ENCODE assay signal across 18 cellular contexts in the genomic region with DNA sequence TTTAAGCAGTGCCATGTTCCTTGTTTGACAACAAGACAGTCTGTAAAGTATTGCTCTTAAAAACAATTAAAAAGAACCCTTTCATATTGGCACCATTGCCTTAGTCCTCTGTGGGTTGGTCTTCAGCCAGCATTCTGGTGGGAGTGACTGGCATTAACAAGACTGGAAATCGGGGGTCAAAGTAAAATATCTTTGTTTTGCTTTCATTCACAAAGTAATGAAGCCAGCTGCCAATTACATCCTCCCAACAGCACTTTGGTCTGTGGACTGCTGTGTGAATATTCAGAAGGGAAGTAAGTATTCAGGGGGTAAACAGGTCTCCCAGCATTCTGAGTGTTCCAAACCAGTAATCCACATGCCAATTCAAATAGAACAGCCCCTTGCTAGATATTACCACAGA. TPM values are rescaled to one million over a fixed set of nuclear protein-coding genes. Genes with fewer than 3 reads are reported as not detected.
DNase-seq lines count a peak whose midpoint lies in the region; ATAC-seq, FAIRE-seq and TF ChIP-seq lines count a peak whose summit lies in the region.
"Had no signal": no experiment of that assay in that cellular context is flagged by ENCODE, and none has a peak within 500 bp of the region (broad histone marks: within the 10 kb centered on the region; RNA-seq: fewer than 3 reads in every experiment).

No MANE protein-coding gene starts in this region.

- no peak overlapping the region for H3K27ac Mint-ChIP-seq in activated CD8-positive, alpha-beta T cell treated with anti-CD3 and anti-CD28 coated beads, Interleukin-2, amount 10 ng/mL, durations not matched to agents 7 days and 5 days
- H3K27ac Mint-ChIP-seq: CD4-positive, alpha-beta memory T cell had no signal

- no peaks in the 10 kb centered on the region for H3K9me1 ChIP-seq in K562 (ENCODE audit: control insufficient read depth, insufficient read depth, low read length)

- H3K4me3 ChIP-seq in K562 (no peak overlapping the region), neutrophil (ENCODE audit: low read depth in 1 of 2, low read length in 1 of 2) (no peak overlapping the region), right cardiac atrium (ENCODE audit: low read length) (no peak overlapping the region)
- H3K4me3 ChIP-seq: GM23248 had no signal

- no peaks in the 10 kb centered on the region for H4K20me1 ChIP-seq in K562 (replicated peaks; ENCODE audit: control insufficient read depth, insufficient read depth, low read length)

- CTCF ChIA-PET in K562 (lab: Yijun Ruan, JAX; ENCODE audit: low intra/inter-chr PET ratio) = no interaction called here
- CTCF ChIA-PET in activated CD8-positive, alpha-beta T cell treated with anti-CD3 and anti-CD28 coated beads, Interleukin-2, amount 10 ng/mL, durations not matched to agents 7 days and 5 days (lab: Charles Lee) = interaction anchor here (0.7 to 1.7 kb wide), 3 partner anchors 7 to 21 kb away, joined by 3 to 4 read pairs (median 3); no protein-coding TSS in a partner anchor

- TF ChIP-seq EP300 in K562 (IDR thresholded peaks at IDR 0.05; ENCODE audit: low read length) = no peak

- 13% methylated on average over 1 of the region's 1 CpG for WGBS in K562 (ENCODE audit: insufficient coverage, low coverage, missing lambda C conversion rate)
- WGBS in right cardiac atrium = 51% methylated on average over 1 of the region's 1 CpG

- TF ChIP-seq CTCF in K562 (IDR thresholded peaks at IDR 0.05 in 2 of 3, conservative IDR thresholded peaks at IDR 0.05 in 1 of 3; ENCODE audit: insufficient read depth in 2 of 3, low read depth in 1 of 3, low read length in 3 of 3) (no peak), neutrophil (IDR thresholded peaks at IDR 0.05) (no peak)

- no peaks in the 10 kb centered on the region for H3K79me2 ChIP-seq in K562 (ENCODE audit: control insufficient read depth, insufficient read depth, low read length)

- intact Hi-C loops in K562 (cut with micrococcal nuclease) = no loop called here
- intact Hi-C loops in right cardiac atrium (cut with DNase I) = no loop called here

- no peak overlapping the region for H3K9ac ChIP-seq in K562 (ENCODE audit: insufficient read depth in 1 of 2, low read depth in 2 of 2, low read length in 2 of 2)
- H3K9ac ChIP-seq: GM23248 had no signal

- peak overlapping the region; percentile 54; the same call in 1 of the 2 replicates for H2AFZ ChIP-seq in K562 (ENCODE audit: low read depth, low read length)
- H2AFZ ChIP-seq: GM23248 had no signal

- peak; percentile 3 for DNase-seq in activated CD8-positive, alpha-beta memory T cell treated with anti-CD3 and anti-CD28 coated beads for 24 hours
- no peak for DNase-seq in activated CD8-positive, alpha-beta memory T cell treated with anti-CD3 and anti-CD28 coated beads, Interleukin-2, amount 50 U/mL, for 4 hours
- DNase-seq in K562 (ENCODE audit: extremely low read depth in 1 of 4, low spot score in 3 of 4) (no peak), right cardiac atrium (no peak)
- no peak for DNase-seq in activated CD8-positive, alpha-beta T cell treated with anti-CD3 and anti-CD28 coated beads, Interleukin-2, amount 10 ng/mL, durations not matched to agents 7 days and 5 days
- DNase-seq: CD4-positive, alpha-beta memory T cell; COR-L47; DND-41; GDM1; GM23248; H7; KBM-7 had no signal

- H3K4me3 Mint-ChIP-seq in activated CD8-positive, alpha-beta T cell treated with anti-CD3 and anti-CD28 coated beads, Interleukin-2, amount 10 ng/mL, durations not matched to agents 7 days and 5 days = no peak overlapping the region
- H3K4me3 Mint-ChIP-seq: CD4-positive, alpha-beta memory T cell had no signal

- no peak overlapping the region for H3K4me2 ChIP-seq in K562 (ENCODE audit: insufficient read depth, low read length)

- no peaks in the 10 kb centered on the region for H3K9me3 Mint-ChIP-seq in activated CD8-positive, alpha-beta T cell treated with anti-CD3 and anti-CD28 coated beads, Interleukin-2, amount 10 ng/mL, durations not matched to agents 7 days and 5 days (ENCODE audit: insufficient read depth)
- H3K9me3 Mint-ChIP-seq: CD4-positive, alpha-beta memory T cell had no signal

- no peaks in the 10 kb centered on the region for H3K27me3 ChIP-seq in K562 (ENCODE audit: control insufficient read depth in 2 of 2, insufficient read depth in 2 of 2, low read length in 2 of 2)
- no peaks in the 10 kb centered on the region for H3K27me3 ChIP-seq in neutrophil
- H3K27me3 ChIP-seq in right cardiac atrium (ENCODE audit: control insufficient read depth, insufficient read depth) = no peaks in the 10 kb centered on the region

- ATAC-seq in K562 (no peak), right cardiac atrium (no peak), GM21619 (IDR thresholded peaks at IDR 0.05; ENCODE audit: unreplicated experiment) (no peak), GM21390 (IDR thresholded peaks at IDR 0.05; ENCODE audit: unreplicated experiment) (no peak)
- no peak for ATAC-seq in activated CD8-positive, alpha-beta T cell treated with anti-CD3 and anti-CD28 coated beads, Interleukin-2, amount 10 ng/mL, durations not matched to agents 7 days and 5 days

- H3K9me3 ChIP-seq in K562 (replicated peaks; ENCODE audit: control insufficient read depth, insufficient read depth, low read depth, low read length) (no peaks in the 10 kb centered on the region), neutrophil (no peaks in the 10 kb centered on the region), right cardiac atrium (ENCODE audit: control insufficient read depth, low read length) (no peaks in the 10 kb centered on the region)

- in situ Hi-C loops in K562 (cut with MboI) = no loop called here

- no peak for TF ChIP-seq POLR2A in K562 (conservative IDR thresholded peaks at IDR 0.05)

- no peak for FAIRE-seq in K562 (lab: Jason Lieb, UNC)
- FAIRE-seq: GM12892 had no signal

- H3K4me1 Mint-ChIP-seq in activated CD8-positive, alpha-beta T cell treated with anti-CD3 and anti-CD28 coated beads, Interleukin-2, amount 10 ng/mL, durations not matched to agents 7 days and 5 days (ENCODE audit: low read depth) = no peaks in the 10 kb centered on the region
- H3K4me1 Mint-ChIP-seq: CD4-positive, alpha-beta memory T cell had no signal

- TF ChIP-seq RAD21 in K562 (CRISPR knock-in tag; conservative IDR thresholded peaks at IDR 0.05 in 1 of 2, IDR thresholded peaks at IDR 0.05 in 1 of 2) = no peak

- no TSS peak for BruUV-seq in K562 (replicated peaks; lab: Mats Ljungman, UMichigan)

- no peaks in the 10 kb centered on the region for H3K36me3 Mint-ChIP-seq in activated CD8-positive, alpha-beta T cell treated with anti-CD3 and anti-CD28 coated beads, Interleukin-2, amount 10 ng/mL, durations not matched to agents 7 days and 5 days (ENCODE audit: low read depth)
- H3K36me3 Mint-ChIP-seq: CD4-positive, alpha-beta memory T cell had no signal

- POLR2A ChIA-PET in K562 (lab: Yijun Ruan, JAX) = interaction anchor here (0.7 to 1.6 kb wide), 3 partner anchors 10 to 21 kb away, joined by 3 to 4 read pairs (median 4); no protein-coding TSS in a partner anchor
- POLR2A ChIA-PET in activated CD8-positive, alpha-beta T cell treated with anti-CD3 and anti-CD28 coated beads, Interleukin-2, amount 10 ng/mL, durations not matched to agents 7 days and 5 days (lab: Charles Lee) = interaction anchor here (0.8 kb wide), 1 partner anchor 15 kb away, joined by 3 read pairs; no protein-coding TSS in a partner anchor

- H3K27me3 Mint-ChIP-seq in activated CD8-positive, alpha-beta T cell treated with anti-CD3 and anti-CD28 coated beads, Interleukin-2, amount 10 ng/mL, durations not matched to agents 7 days and 5 days (ENCODE audit: low read depth) = peaks cover 9% of the 10 kb centered on the region

- H3K36me3 ChIP-seq in K562 (ENCODE audit: control insufficient read depth, insufficient read depth, low read length) (no peaks in the 10 kb centered on the region), neutrophil (no peaks in the 10 kb centered on the region)

- H3K4me1 ChIP-seq in K562 (replicated peaks in 1 of 2; ENCODE audit: control insufficient read depth in 2 of 2, insufficient read depth in 2 of 2, low read length in 2 of 2) (peaks cover 25 to 34% of the 10 kb centered on the region in 2 experiments), neutrophil (ENCODE audit: control insufficient read depth in 1 of 2, insufficient read depth in 1 of 2, low read depth in 1 of 2, low read length in 1 of 2) (peaks cover 84 to 85% of the 10 kb centered on the region in 2 experiments), right cardiac atrium (ENCODE audit: control insufficient read depth, insufficient read depth, low read length) (no peaks in the 10 kb centered on the region)

- H3K27ac ChIP-seq in K562 (ENCODE audit: extremely low read depth, low read depth, low read length) = no peak overlapping the region
- peak overlapping the region; percentile 83 for H3K27ac ChIP-seq in neutrophil
- H3K27ac ChIP-seq in right cardiac atrium (ENCODE audit: low read length) = no peak overlapping the region
- H3K27ac ChIP-seq: 22Rv1, GM23248 had no signal

RNA-seq across cellular contexts. Expression of a gene that starts 8.2 kb away (rescaled TPM):
- 21.1 and 67.2 TPM in 2 replicates for total RNA-seq in K562 (2011; cell fraction: chromatin; rRNA removed; ENCODE audit: low replicate concordance)
- 38.7 and 48.8 TPM in 2 replicates for total RNA-seq in K562 (2011; cell fraction: nucleolus; rRNA removed)
- total RNA-seq in K562 (2011; cell fraction: nucleoplasm; rRNA removed) = 25.6 and 29.8 TPM in 2 replicates
- total RNA-seq in K562 (2014; rRNA removed) = 12.6 and 17.4 TPM in 2 replicates
- 3.3 and 4.3 TPM in 2 replicates for total RNA-seq in K562 (2014; rRNA removed; fragmentation: Illumina TruSeq; extraction: Trizol)
- total RNA-seq in K562 (2015; rRNA removed; fragmentation: Illumina TruSeq; extraction: Trizol) = 8.8 and 9.2 TPM in 2 replicates
- total RNA-seq in K562 (2021) = 12.4 and 13.4 TPM in 2 replicates
- 7.7 and 10.6 TPM in 2 replicates for polyA plus RNA-seq in K562 (2011; rRNA removed)
- 9.8 and 17.0 TPM in 2 replicates for polyA plus RNA-seq in K562 (2011; cell fraction: cytosol; rRNA removed)
- polyA plus RNA-seq in K562 (2011; cell fraction: nucleus; rRNA removed) = 51.3 and 85.1 TPM in 2 replicates
- 10.0 and 15.4 TPM in 2 replicates for polyA plus RNA-seq in K562 (2012)
- polyA plus RNA-seq in K562 (2014; fragmentation: Illumina TruSeq; extraction: Trizol) = 8.7 and 9.8 TPM in 2 replicates
- under 1 TPM; 0.11 to 0.49 TPM for polyA plus RNA-seq in K562 (2014; fragmentation: Nextera tagmentation; extraction: Ambion mirVana)
- polyA plus RNA-seq in K562 (2014; rRNA removed) = 16.0 and 18.1 TPM in 2 replicates
- 10.8 and 11.9 TPM in 2 replicates for polyA minus RNA-seq in K562 (2011; rRNA and poly(A)+ RNA removed)
- polyA minus RNA-seq in K562 (2011; cell fraction: cytosol; rRNA and poly(A)+ RNA removed) = 2.6 and 4.9 TPM in 2 replicates
- polyA minus RNA-seq in K562 (2011; cell fraction: nucleus; rRNA and poly(A)+ RNA removed) = 32.0 and 33.5 TPM in 2 replicates
- total RNA-seq in right cardiac atrium = 1 to 10 TPM; 4.0 to 9.7 (median 8.8) TPM
- 5.4 TPM for polyA plus RNA-seq in right cardiac atrium
- 10 to 100 TPM; 14.6 to 15.1 TPM for total RNA-seq in activated CD8-positive, alpha-beta T cell treated with anti-CD3 and anti-CD28 coated beads, Interleukin-2, amount 10 ng/mL, durations not matched to agents 7 days and 5 days

RNA-seq across cellular contexts. Expression of a gene that starts 47.1 kb away (rescaled TPM):
- 283 and 655 TPM in 2 replicates for total RNA-seq in K562 (2011; cell fraction: chromatin; rRNA removed; ENCODE audit: low replicate concordance)
- 463 and 540 TPM in 2 replicates for total RNA-seq in K562 (2011; cell fraction: nucleolus; rRNA removed)
- 244 and 351 TPM in 2 replicates for total RNA-seq in K562 (2011; cell fraction: nucleoplasm; rRNA removed)
- total RNA-seq in K562 (2014; rRNA removed) = 152 and 190 TPM in 2 replicates
- total RNA-seq in K562 (2014; rRNA removed; fragmentation: Illumina TruSeq; extraction: Trizol) = 60.7 and 88.3 TPM in 2 replicates
- 47.5 and 50.1 TPM in 2 replicates for total RNA-seq in K562 (2015; rRNA removed; fragmentation: Illumina TruSeq; extraction: Trizol)
- 149 and 161 TPM in 2 replicates for total RNA-seq in K562 (2021)
- 209 and 284 TPM in 2 replicates for polyA plus RNA-seq in K562 (2011; rRNA removed)
- polyA plus RNA-seq in K562 (2011; cell fraction: cytosol; rRNA removed) = 214 and 249 TPM in 2 replicates
- 1,089 and 1,150 TPM in 2 replicates for polyA plus RNA-seq in K562 (2011; cell fraction: nucleus; rRNA removed)
- polyA plus RNA-seq in K562 (2012) = 67.9 and 83.7 TPM in 2 replicates
- polyA plus RNA-seq in K562 (2014; fragmentation: Illumina TruSeq; extraction: Trizol) = 135 and 145 TPM in 2 replicates
- polyA plus RNA-seq in K562 (2014; fragmentation: Nextera tagmentation; extraction: Ambion mirVana) = 10 to 100 TPM in 1 of 2 experiments, 1 to 10 TPM in 1; 5.4 to 11.0 TPM
- polyA plus RNA-seq in K562 (2014; rRNA removed) = 116 and 140 TPM in 2 replicates
- polyA minus RNA-seq in K562 (2011; rRNA and poly(A)+ RNA removed) = 191 and 192 TPM in 2 replicates
- polyA minus RNA-seq in K562 (2011; cell fraction: cytosol; rRNA and poly(A)+ RNA removed) = 144 and 183 TPM in 2 replicates
- 158 and 240 TPM in 2 replicates for polyA minus RNA-seq in K562 (2011; cell fraction: nucleus; rRNA and poly(A)+ RNA removed)
- 10 to 100 TPM; 12.1 to 17.7 (median 15.2) TPM for total RNA-seq in right cardiac atrium
- 11.2 TPM for polyA plus RNA-seq in right cardiac atrium
- 10 to 100 TPM in 1 of 2 experiments, 1 to 10 TPM in 1; 9.7 to 10.1 TPM for total RNA-seq in activated CD8-positive, alpha-beta T cell treated with anti-CD3 and anti-CD28 coated beads, Interleukin-2, amount 10 ng/mL, durations not matched to agents 7 days and 5 days

RNA-seq across cellular contexts. Expression of a gene that starts 56.7 kb away (rescaled TPM):
- total RNA-seq in K562 (2011; cell fraction: chromatin; rRNA removed; ENCODE audit: low replicate concordance) = 0.12 TPM in 1 of 2 replicates, not detected in the other
- not detected in 2 replicates for total RNA-seq in K562 (2011; cell fraction: nucleolus; rRNA removed)
- not detected in 2 replicates for total RNA-seq in K562 (2011; cell fraction: nucleoplasm; rRNA removed)
- total RNA-seq in K562 (2014; rRNA removed) (not detected in 2 replicates), K562 (2014; rRNA removed; fragmentation: Illumina TruSeq; extraction: Trizol) (not detected in 2 replicates), K562 (2015; rRNA removed; fragmentation: Illumina TruSeq; extraction: Trizol) (not detected in 2 replicates), K562 (2021) (0.02 TPM in 1 of 2 replicates, not detected in the other), right cardiac atrium (1 to 10 TPM in 1 of 4 donors, under 1 TPM in 3; 0.23 to 1.0 (median 0.61) TPM)
- polyA plus RNA-seq in K562 (2011; rRNA removed) (not detected in 2 replicates), K562 (2014; fragmentation: Illumina TruSeq; extraction: Trizol) (not detected in 2 replicates), K562 (2014; fragmentation: Nextera tagmentation; extraction: Ambion mirVana) (under 1 TPM; 0.07 to 0.08 TPM), K562 (2014; rRNA removed) (not detected in 2 replicates), right cardiac atrium (0.48 TPM)
- 0.01 TPM in 1 of 2 replicates, not detected in the other for polyA plus RNA-seq in K562 (2011; cell fraction: cytosol; rRNA removed)
- polyA plus RNA-seq in K562 (2011; cell fraction: nucleus; rRNA removed) = 0.06 and 0.18 TPM in 2 replicates
- 0.10 and 0.18 TPM in 2 replicates for polyA plus RNA-seq in K562 (2012)
- not detected in 2 replicates for polyA minus RNA-seq in K562 (2011; rRNA and poly(A)+ RNA removed)
- polyA minus RNA-seq in K562 (2011; cell fraction: cytosol; rRNA and poly(A)+ RNA removed) = not detected in 2 replicates
- not detected in 2 replicates for polyA minus RNA-seq in K562 (2011; cell fraction: nucleus; rRNA and poly(A)+ RNA removed)
- under 1 TPM; 0.26 to 0.60 TPM for total RNA-seq in activated CD8-positive, alpha-beta T cell treated with anti-CD3 and anti-CD28 coated beads, Interleukin-2, amount 10 ng/mL, durations not matched to agents 7 days and 5 days
- total RNA-seq: A673, GM23248 had no signal
